ENCODE assay signal across 8 cellular contexts in the genomic region with DNA sequence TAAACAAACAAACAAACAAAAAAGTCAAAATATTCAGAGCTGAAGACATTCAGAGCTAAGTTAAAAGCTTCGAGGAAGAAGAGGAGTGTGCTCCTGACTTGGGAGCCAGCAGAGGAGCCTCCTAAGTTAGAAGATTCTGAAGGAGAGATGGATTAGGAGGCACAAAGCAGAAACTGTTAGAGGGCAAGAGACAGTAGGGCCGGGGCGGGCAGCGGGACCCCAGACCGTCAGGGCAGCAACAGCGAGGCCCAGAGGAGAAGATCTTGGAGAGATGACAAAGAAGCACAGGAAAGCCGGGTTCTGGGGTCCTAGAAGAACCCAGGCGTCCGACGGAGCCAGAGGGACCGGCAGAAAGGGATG. TPM values are rescaled to one million over a fixed set of nuclear protein-coding genes. Genes with fewer than 3 reads are reported as not detected.
DNase-seq lines count a peak whose midpoint lies in the region; ATAC-seq and TF ChIP-seq lines count a peak whose summit lies in the region.

No MANE protein-coding gene starts in this region.

- no peak for TF ChIP-seq CTCF in GM23338 (conservative IDR thresholded peaks at IDR 0.05; ENCODE audit: low read depth in 2 of 2)

- ATAC-seq in GM23338 (peak; percentile 46), left cardiac atrium (peak; percentile 15 to 34), left lobe of liver (no peak), HG03469 (IDR thresholded peaks at IDR 0.05; ENCODE audit: unreplicated experiment) (no peak)

- peak overlapping the region; percentile 64 for H3K4me3 ChIP-seq in GM23338
- peak overlapping the region; percentile 55 for H3K4me3 ChIP-seq in skeletal muscle cell (ENCODE audit: low read depth, low read length)

- H3K9me2 ChIP-seq in GM23338 (ENCODE audit: insufficient read depth) = no peaks in the 10 kb centered on the region

- H3K9me3 Mint-ChIP-seq in GM23338 = no peaks in the 10 kb centered on the region
- no peaks in the 10 kb centered on the region for H3K9me3 Mint-ChIP-seq in activated CD4-positive, alpha-beta memory T cell treated with anti-CD3 and anti-CD28 coated beads, Interleukin-2, amount 10 ng/mL, durations not matched to agents 7 days and 5 days

- H3K79me2 ChIP-seq in GM23338 (replicated peaks; ENCODE audit: insufficient read depth) = no peaks in the 10 kb centered on the region

- peak overlapping the region; percentile 93 for H3K4me3 Mint-ChIP-seq in GM23338
- H3K4me3 Mint-ChIP-seq in activated CD4-positive, alpha-beta memory T cell treated with anti-CD3 and anti-CD28 coated beads, Interleukin-2, amount 10 ng/mL, durations not matched to agents 7 days and 5 days = peak overlapping the region; percentile 48

- H3K27ac ChIP-seq in GM23338 (ENCODE audit: low read depth) = no peak overlapping the region

- H2AFZ ChIP-seq in GM23338 = peak overlapping the region; percentile 83; the same call in 1 of the 2 replicates

- peaks cover 9% of the 10 kb centered on the region for H3K4me1 Mint-ChIP-seq in GM23338
- H3K4me1 Mint-ChIP-seq in activated CD4-positive, alpha-beta memory T cell treated with anti-CD3 and anti-CD28 coated beads, Interleukin-2, amount 10 ng/mL, durations not matched to agents 7 days and 5 days = no peaks in the 10 kb centered on the region

- H3K27me3 ChIP-seq in GM23338 (ENCODE audit: insufficient read depth) = peaks cover 17% of the 10 kb centered on the region

- intact Hi-C loops in left cardiac atrium (cut with DNase I) = no loop called here

- no peaks in the 10 kb centered on the region for H4K20me1 ChIP-seq in GM23338 (replicated peaks; ENCODE audit: insufficient read depth)

- peaks cover 3% of the 10 kb centered on the region; the same call in 1 of the 3 replicates for H3K36me3 Mint-ChIP-seq in GM23338 (ENCODE audit: low read depth)
- H3K36me3 Mint-ChIP-seq in activated CD4-positive, alpha-beta memory T cell treated with anti-CD3 and anti-CD28 coated beads, Interleukin-2, amount 10 ng/mL, durations not matched to agents 7 days and 5 days (ENCODE audit: low read depth) = no peaks in the 10 kb centered on the region

- no peaks in the 10 kb centered on the region for H3K36me3 ChIP-seq in GM23338 (ENCODE audit: insufficient read depth)

- no peak overlapping the region for H3K27ac Mint-ChIP-seq in GM23338
- H3K27ac Mint-ChIP-seq in activated CD4-positive, alpha-beta memory T cell treated with anti-CD3 and anti-CD28 coated beads, Interleukin-2, amount 10 ng/mL, durations not matched to agents 7 days and 5 days = no peak overlapping the region

- no peaks in the 10 kb centered on the region for H3F3A ChIP-seq in GM23338 (replicated peaks; ENCODE audit: low read depth)

- H3K4me2 ChIP-seq in GM23338 = peak overlapping the region; percentile 83

- H3K4me1 ChIP-seq in GM23338 (ENCODE audit: insufficient read depth) = no peaks in the 10 kb centered on the region

- no peak for DNase-seq in GM23338 (ENCODE audit: low spot score)
- DNase-seq in activated CD4-positive, alpha-beta memory T cell treated with anti-CD3 and anti-CD28 coated beads, Interleukin-2, amount 10 ng/mL, durations not matched to agents 7 days and 5 days = no peak
- DNase-seq in left cardiac atrium = no peak
- DNase-seq in skeletal muscle cell (ENCODE audit: low read depth) = no peak
- no peak for DNase-seq in left lobe of liver (ENCODE audit: low spot score)
- no peak for DNase-seq in NCI-H226
- DNase-seq in AML-193 (lab: John Stamatoyannopoulos, UW) = no peak

- no peaks in the 10 kb centered on the region for H3K27me3 Mint-ChIP-seq in GM23338 (ENCODE audit: insufficient read depth, low read depth, poor library complexity)
- peaks cover 22% of the 10 kb centered on the region for H3K27me3 Mint-ChIP-seq in activated CD4-positive, alpha-beta memory T cell treated with anti-CD3 and anti-CD28 coated beads, Interleukin-2, amount 10 ng/mL, durations not matched to agents 7 days and 5 days

- CTCF ChIA-PET in activated CD4-positive, alpha-beta memory T cell treated with anti-CD3 and anti-CD28 coated beads, Interleukin-2, amount 10 ng/mL, durations not matched to agents 7 days and 5 days (lab: Charles Lee) = no interaction called here

- POLR2A ChIA-PET in activated CD4-positive, alpha-beta memory T cell treated with anti-CD3 and anti-CD28 coated beads, Interleukin-2, amount 10 ng/mL, durations not matched to agents 7 days and 5 days (lab: Charles Lee) = no interaction called here

TF ChIP-seq in GM23338, 12 proteins besides CTCF, POLR2A, EP300 and RAD21:
- TF ChIP-seq, protein P1, sequence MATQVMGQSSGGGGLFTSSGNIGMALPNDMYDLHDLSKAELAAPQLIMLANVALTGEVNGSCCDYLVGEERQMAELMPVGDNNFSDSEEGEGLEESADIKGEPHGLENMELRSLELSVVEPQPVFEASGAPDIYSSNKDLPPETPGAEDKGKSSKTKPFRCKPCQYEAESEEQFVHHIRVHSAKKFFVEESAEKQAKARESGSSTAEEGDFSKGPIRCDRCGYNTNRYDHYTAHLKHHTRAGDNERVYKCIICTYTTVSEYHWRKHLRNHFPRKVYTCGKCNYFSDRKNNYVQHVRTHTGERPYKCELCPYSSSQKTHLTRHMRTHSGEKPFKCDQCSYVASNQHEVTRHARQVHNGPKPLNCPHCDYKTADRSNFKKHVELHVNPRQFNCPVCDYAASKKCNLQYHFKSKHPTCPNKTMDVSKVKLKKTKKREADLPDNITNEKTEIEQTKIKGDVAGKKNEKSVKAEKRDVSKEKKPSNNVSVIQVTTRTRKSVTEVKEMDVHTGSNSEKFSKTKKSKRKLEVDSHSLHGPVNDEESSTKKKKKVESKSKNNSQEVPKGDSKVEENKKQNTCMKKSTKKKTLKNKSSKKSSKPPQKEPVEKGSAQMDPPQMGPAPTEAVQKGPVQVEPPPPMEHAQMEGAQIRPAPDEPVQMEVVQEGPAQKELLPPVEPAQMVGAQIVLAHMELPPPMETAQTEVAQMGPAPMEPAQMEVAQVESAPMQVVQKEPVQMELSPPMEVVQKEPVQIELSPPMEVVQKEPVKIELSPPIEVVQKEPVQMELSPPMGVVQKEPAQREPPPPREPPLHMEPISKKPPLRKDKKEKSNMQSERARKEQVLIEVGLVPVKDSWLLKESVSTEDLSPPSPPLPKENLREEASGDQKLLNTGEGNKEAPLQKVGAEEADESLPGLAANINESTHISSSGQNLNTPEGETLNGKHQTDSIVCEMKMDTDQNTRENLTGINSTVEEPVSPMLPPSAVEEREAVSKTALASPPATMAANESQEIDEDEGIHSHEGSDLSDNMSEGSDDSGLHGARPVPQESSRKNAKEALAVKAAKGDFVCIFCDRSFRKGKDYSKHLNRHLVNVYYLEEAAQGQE (IDR thresholded peaks at IDR 0.05; ENCODE audit: unreplicated experiment) = no peak
- TF ChIP-seq STAT1 (IDR thresholded peaks at IDR 0.05; ENCODE audit: unreplicated experiment) = no peak
- TF ChIP-seq NANOG (IDR thresholded peaks at IDR 0.05; ENCODE audit: borderline replicate concordance) = no peak
- no peak for TF ChIP-seq EZH2 (IDR thresholded peaks at IDR 0.05; ENCODE audit: low read depth, unreplicated experiment)
- TF ChIP-seq, protein P2, sequence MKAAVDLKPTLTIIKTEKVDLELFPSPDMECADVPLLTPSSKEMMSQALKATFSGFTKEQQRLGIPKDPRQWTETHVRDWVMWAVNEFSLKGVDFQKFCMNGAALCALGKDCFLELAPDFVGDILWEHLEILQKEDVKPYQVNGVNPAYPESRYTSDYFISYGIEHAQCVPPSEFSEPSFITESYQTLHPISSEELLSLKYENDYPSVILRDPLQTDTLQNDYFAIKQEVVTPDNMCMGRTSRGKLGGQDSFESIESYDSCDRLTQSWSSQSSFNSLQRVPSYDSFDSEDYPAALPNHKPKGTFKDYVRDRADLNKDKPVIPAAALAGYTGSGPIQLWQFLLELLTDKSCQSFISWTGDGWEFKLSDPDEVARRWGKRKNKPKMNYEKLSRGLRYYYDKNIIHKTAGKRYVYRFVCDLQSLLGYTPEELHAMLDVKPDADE (IDR thresholded peaks at IDR 0.05) = no peak
- no peak for TF ChIP-seq EZH2phosphoT487 (IDR thresholded peaks at IDR 0.05; ENCODE audit: unreplicated experiment)
- TF ChIP-seq POLR2AphosphoS5 (IDR thresholded peaks at IDR 0.05; ENCODE audit: low read depth) = no peak
TF ChIP-seq in GM23338: peak in this region for 0.

RNA-seq across cellular contexts. Expression of a gene that starts 0.7 kb away (rescaled TPM):
- total RNA-seq in GM23338 (2014; rRNA removed; shearing (Covaris generic)) = 10.8 and 10.9 TPM in 2 replicates
- 4.5 and 5.9 TPM in 2 replicates for polyA plus RNA-seq in GM23338 (2016; fragmentation: Nextera tagmentation; extraction: Ambion mirVana)
- total RNA-seq in activated CD4-positive, alpha-beta memory T cell treated with anti-CD3 and anti-CD28 coated beads, Interleukin-2, amount 10 ng/mL, durations not matched to agents 7 days and 5 days = not detected
- 1 to 10 TPM; 5.4 to 6.8 TPM for total RNA-seq in left cardiac atrium
- 1.0 TPM for total RNA-seq in left lobe of liver

Comparison
In these comparisons a context has a peak if more than half of its experiments do, and no peak if none do; other contexts are left out.
1. ATAC-seq: peak in GM23338 (single experiment) and left cardiac atrium (2 of 2); none in left lobe of liver (single experiment) and HG03469 (single experiment).